Comparison of ENCODE assay signal across 1 cellular context in the genomic region with DNA sequence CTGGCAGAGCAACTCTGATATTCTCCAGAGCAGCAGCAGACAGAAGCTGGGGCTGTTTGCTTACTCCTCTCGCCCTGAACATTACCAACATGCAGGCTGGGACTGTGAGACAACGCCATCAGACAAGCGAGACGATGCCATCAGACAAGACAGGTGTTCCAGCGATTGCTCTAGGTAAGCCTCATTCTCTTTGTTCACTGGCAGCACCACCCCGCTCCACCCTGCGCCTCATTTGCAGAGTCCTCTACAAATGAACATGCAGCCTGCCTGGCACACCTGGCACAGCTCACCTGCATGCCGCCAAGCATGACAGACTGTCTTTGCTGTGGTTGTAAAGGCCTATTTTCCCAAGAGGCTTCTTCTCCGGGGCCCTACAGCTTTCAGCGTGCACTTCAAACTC.
TF ChIP-seq lines count a peak whose summit lies in the region.

No MANE protein-coding gene starts in this region.

TF ChIP-seq in WTC11, 78 proteins besides CTCF, POLR2A, EP300 and RAD21 (continued from another document):
- TF ChIP-seq, protein P1, sequence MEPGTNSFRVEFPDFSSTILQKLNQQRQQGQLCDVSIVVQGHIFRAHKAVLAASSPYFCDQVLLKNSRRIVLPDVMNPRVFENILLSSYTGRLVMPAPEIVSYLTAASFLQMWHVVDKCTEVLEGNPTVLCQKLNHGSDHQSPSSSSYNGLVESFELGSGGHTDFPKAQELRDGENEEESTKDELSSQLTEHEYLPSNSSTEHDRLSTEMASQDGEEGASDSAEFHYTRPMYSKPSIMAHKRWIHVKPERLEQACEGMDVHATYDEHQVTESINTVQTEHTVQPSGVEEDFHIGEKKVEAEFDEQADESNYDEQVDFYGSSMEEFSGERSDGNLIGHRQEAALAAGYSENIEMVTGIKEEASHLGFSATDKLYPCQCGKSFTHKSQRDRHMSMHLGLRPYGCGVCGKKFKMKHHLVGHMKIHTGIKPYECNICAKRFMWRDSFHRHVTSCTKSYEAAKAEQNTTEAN (CRISPR knock-in tag; IDR thresholded peaks at IDR 0.05): no peak
- TF ChIP-seq, protein P2, sequence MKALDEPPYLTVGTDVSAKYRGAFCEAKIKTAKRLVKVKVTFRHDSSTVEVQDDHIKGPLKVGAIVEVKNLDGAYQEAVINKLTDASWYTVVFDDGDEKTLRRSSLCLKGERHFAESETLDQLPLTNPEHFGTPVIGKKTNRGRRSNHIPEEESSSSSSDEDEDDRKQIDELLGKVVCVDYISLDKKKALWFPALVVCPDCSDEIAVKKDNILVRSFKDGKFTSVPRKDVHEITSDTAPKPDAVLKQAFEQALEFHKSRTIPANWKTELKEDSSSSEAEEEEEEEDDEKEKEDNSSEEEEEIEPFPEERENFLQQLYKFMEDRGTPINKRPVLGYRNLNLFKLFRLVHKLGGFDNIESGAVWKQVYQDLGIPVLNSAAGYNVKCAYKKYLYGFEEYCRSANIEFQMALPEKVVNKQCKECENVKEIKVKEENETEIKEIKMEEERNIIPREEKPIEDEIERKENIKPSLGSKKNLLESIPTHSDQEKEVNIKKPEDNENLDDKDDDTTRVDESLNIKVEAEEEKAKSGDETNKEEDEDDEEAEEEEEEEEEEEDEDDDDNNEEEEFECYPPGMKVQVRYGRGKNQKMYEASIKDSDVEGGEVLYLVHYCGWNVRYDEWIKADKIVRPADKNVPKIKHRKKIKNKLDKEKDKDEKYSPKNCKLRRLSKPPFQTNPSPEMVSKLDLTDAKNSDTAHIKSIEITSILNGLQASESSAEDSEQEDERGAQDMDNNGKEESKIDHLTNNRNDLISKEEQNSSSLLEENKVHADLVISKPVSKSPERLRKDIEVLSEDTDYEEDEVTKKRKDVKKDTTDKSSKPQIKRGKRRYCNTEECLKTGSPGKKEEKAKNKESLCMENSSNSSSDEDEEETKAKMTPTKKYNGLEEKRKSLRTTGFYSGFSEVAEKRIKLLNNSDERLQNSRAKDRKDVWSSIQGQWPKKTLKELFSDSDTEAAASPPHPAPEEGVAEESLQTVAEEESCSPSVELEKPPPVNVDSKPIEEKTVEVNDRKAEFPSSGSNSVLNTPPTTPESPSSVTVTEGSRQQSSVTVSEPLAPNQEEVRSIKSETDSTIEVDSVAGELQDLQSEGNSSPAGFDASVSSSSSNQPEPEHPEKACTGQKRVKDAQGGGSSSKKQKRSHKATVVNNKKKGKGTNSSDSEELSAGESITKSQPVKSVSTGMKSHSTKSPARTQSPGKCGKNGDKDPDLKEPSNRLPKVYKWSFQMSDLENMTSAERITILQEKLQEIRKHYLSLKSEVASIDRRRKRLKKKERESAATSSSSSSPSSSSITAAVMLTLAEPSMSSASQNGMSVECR (CRISPR knock-in tag; IDR thresholded peaks at IDR 0.05; ENCODE audit: borderline replicate concordance): no peak
- TF ChIP-seq FOXK1 (CRISPR knock-in tag; IDR thresholded peaks at IDR 0.05) (no peak), ZNF671 (CRISPR knock-in tag; IDR thresholded peaks at IDR 0.05) (no peak), EMX1 (CRISPR knock-in tag; IDR thresholded peaks at IDR 0.05) (no peak), ZNF263 (CRISPR knock-in tag; IDR thresholded peaks at IDR 0.05; ENCODE audit: low read depth) (no peak), HMGA2 (CRISPR knock-in tag; IDR thresholded peaks at IDR 0.05) (no peak)
- TF ChIP-seq, protein P3, sequence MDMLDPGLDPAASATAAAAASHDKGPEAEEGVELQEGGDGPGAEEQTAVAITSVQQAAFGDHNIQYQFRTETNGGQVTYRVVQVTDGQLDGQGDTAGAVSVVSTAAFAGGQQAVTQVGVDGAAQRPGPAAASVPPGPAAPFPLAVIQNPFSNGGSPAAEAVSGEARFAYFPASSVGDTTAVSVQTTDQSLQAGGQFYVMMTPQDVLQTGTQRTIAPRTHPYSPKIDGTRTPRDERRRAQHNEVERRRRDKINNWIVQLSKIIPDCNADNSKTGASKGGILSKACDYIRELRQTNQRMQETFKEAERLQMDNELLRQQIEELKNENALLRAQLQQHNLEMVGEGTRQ (CRISPR knock-in tag; IDR thresholded peaks at IDR 0.05): no peak
